15 cellular contexts compared by ENCODE assay signal in genomic region chr6:18186033-18186432, GRCh38. TPM values are rescaled to one million over a fixed set of nuclear protein-coding genes. Genes with fewer than 3 reads are reported as not detected.
A peak's percentile ranks its signal among the peaks of the same experiment; 100 is the strongest.
DNase-seq lines count a peak whose midpoint lies in the region; ATAC-seq and TF ChIP-seq lines count a peak whose summit lies in the region.
"Had no signal": no experiment of that assay in that cellular context is flagged by ENCODE, and none has a peak within 500 bp of the region (broad histone marks: within the 10 kb centered on the region; RNA-seq: fewer than 3 reads in every experiment).

No MANE protein-coding gene starts in this region.

- CTCF ChIA-PET in PC-9 (lab: Charles Lee), result no interaction called here
- CTCF ChIA-PET in mammary epithelial cell (lab: Charles Lee; ENCODE audit: low non-redundant PET), result interaction anchor here (0.6 kb wide), 1 partner anchor 14 kb away, joined by 5 read pairs; no protein-coding TSS in a partner anchor

- no peak for TF ChIP-seq CTCF in PC-9 (conservative IDR thresholded peaks at IDR 0.05)
- TF ChIP-seq CTCF in spleen (IDR thresholded peaks at IDR 0.05 in 8 of 11, conservative IDR thresholded peaks at IDR 0.05 in 3 of 11), result no peak
- no peak for TF ChIP-seq CTCF in mammary epithelial cell (conservative IDR thresholded peaks at IDR 0.05 in 1 of 2, IDR thresholded peaks at IDR 0.05 in 1 of 2; ENCODE audit: extremely low read depth in 1 of 2, insufficient read depth in 1 of 2, low read depth in 1 of 2, low read length in 2 of 2)

- H4K20me1 ChIP-seq in PC-9 (ENCODE audit: insufficient read depth) (no peaks in the 10 kb centered on the region), mammary epithelial cell (ENCODE audit: insufficient read depth, low read length) (no peaks in the 10 kb centered on the region)

- H2AFZ ChIP-seq in PC-9, result peak overlapping the region; percentile 66
- H2AFZ ChIP-seq in mammary epithelial cell (ENCODE audit: low read depth, low read length), result no peak overlapping the region

- peaks cover 23% of the 10 kb centered on the region for H3K4me1 ChIP-seq in PC-9 (replicated peaks; ENCODE audit: insufficient read depth)
- peaks cover 28% of the 10 kb centered on the region for H3K4me1 ChIP-seq in iPS-18a (ENCODE audit: control insufficient read depth, low read depth, low read length)
- H3K4me1 ChIP-seq in spleen, result peaks cover 0 to 18% (median 9%) of the 10 kb centered on the region in 6 donors
- H3K4me1 ChIP-seq in mammary epithelial cell (ENCODE audit: insufficient read depth, low read length), result no peaks in the 10 kb centered on the region

- no peak for TF ChIP-seq POLR2A in spleen (IDR thresholded peaks at IDR 0.05)

- H3K4me3 ChIP-seq in PC-9 (no peak overlapping the region), iPS-18a (ENCODE audit: low read length) (peak overlapping the region; percentile 48), spleen (no peak overlapping the region), mammary epithelial cell (replicated peaks in 1 of 3; ENCODE audit: insufficient read depth in 1 of 3, low read depth in 2 of 3, low read length in 3 of 3) (no peak overlapping the region)

- peak overlapping the region; percentile 59 for H3K9ac ChIP-seq in iPS-18a (ENCODE audit: low read length)
- H3K9ac ChIP-seq in mammary epithelial cell (ENCODE audit: insufficient read depth, low read length), result no peak overlapping the region

- no peaks in the 10 kb centered on the region for H3K9me2 ChIP-seq in PC-9 (ENCODE audit: insufficient read depth)

- H3K4me2 ChIP-seq in PC-9, result peak overlapping the region; percentile 57
- no peak overlapping the region for H3K4me2 ChIP-seq in mammary epithelial cell (ENCODE audit: insufficient read depth, low read depth, low read length)

- H3K27me3 ChIP-seq in PC-9 (ENCODE audit: insufficient read depth, low read depth), result no peaks in the 10 kb centered on the region
- no peaks in the 10 kb centered on the region for H3K27me3 ChIP-seq in iPS-18a (ENCODE audit: control insufficient read depth, insufficient read depth, low read length)
- no peaks in the 10 kb centered on the region for H3K27me3 ChIP-seq in spleen (replicated peaks in 1 of 7)
- no peaks in the 10 kb centered on the region for H3K27me3 ChIP-seq in mammary epithelial cell (ENCODE audit: insufficient read depth, low read length)

- no peaks in the 10 kb centered on the region for H3K36me3 ChIP-seq in PC-9 (ENCODE audit: low read depth)
- H3K36me3 ChIP-seq in iPS-18a (ENCODE audit: control insufficient read depth, low read depth, low read length), result peaks cover under 1% of the 10 kb centered on the region
- peaks cover 0 to 98% (median 6%) of the 10 kb centered on the region in 6 donors for H3K36me3 ChIP-seq in spleen
- H3K36me3 ChIP-seq in mammary epithelial cell (ENCODE audit: insufficient read depth, low read length), result no peaks in the 10 kb centered on the region

- H3K79me2 ChIP-seq in PC-9 (ENCODE audit: low read depth) (no peaks in the 10 kb centered on the region), mammary epithelial cell (ENCODE audit: insufficient read depth, low read length) (no peaks in the 10 kb centered on the region)

- dilution Hi-C loops in mammary epithelial cell (cut with HindIII; ENCODE audit: low sequenced_read_pairs), result no loop called here

- H3K27ac ChIP-seq in PC-9 (peak overlapping the region; percentile 63), iPS-18a (ENCODE audit: low read length) (peak overlapping the region; percentile 92), spleen (peak overlapping the region in 5 of 8 donors; percentile 10 to 68 (median 56)), mammary epithelial cell (ENCODE audit: insufficient read depth, low read depth, low read length) (no peak overlapping the region)
- H3K27ac ChIP-seq: 22Rv1 had no signal

- H3K9me3 ChIP-seq in PC-9 (ENCODE audit: insufficient read depth, low read depth) (no peaks in the 10 kb centered on the region), iPS-18a (ENCODE audit: control insufficient read depth, low read depth, low read length) (no peaks in the 10 kb centered on the region), spleen (no peaks in the 10 kb centered on the region), mammary epithelial cell (replicated peaks; ENCODE audit: insufficient read depth, low read length) (no peaks in the 10 kb centered on the region)

- no peak for ATAC-seq in HG03095 (IDR thresholded peaks at IDR 0.05; ENCODE audit: unreplicated experiment)
- ATAC-seq: T-helper 17 cell had no signal

- intact Hi-C loops in PC-9 (cut with micrococcal nuclease; ENCODE audit: unreplicated experiment), result no loop called here
- intact Hi-C loops in spleen (cut with DNase I; ENCODE audit: low total_unique reads), result no loop called here
- intact Hi-C loops in mammary epithelial cell (cut with micrococcal nuclease), result no loop called here

- POLR2A ChIA-PET in PC-9 (lab: Charles Lee; ENCODE audit: unreplicated experiment), result no interaction called here

- WGBS in spleen, 5 donors, result 35 to 43% (median 39%) methylated on average over 2 of the region's 2 CpGs
- 63% methylated on average over 2 of the region's 2 CpGs for WGBS in mammary epithelial cell (ENCODE audit: low coverage, missing lambda C conversion rate)

- DNase-seq in NCI-H2196 (lab: John Stamatoyannopoulos, UW; ENCODE audit: unreplicated experiment), result peak; percentile 14
- no peak for DNase-seq in NCI-H2196 treated with DMSO at 0.1 percent for 48 hours (lab: John Stamatoyannopoulos, UW; ENCODE audit: unreplicated experiment)
- peak; percentile 46 to 65 for DNase-seq in PC-9
- DNase-seq in spleen, result no peak
- no peak for DNase-seq in germinal center (ENCODE audit: low spot score)
- DNase-seq in mammary epithelial cell, result no peak
- DNase-seq: activated naive CD4-positive, alpha-beta T cell; CD8-positive, alpha-beta memory T cell; islet precursor cell; NCI-H2227 treated with DMSO at 0.1 percent for 48 hours; stimulated activated CD4-positive, alpha-beta T cell treated with anti-CD3 and anti-CD28 coated beads, Interleukin-12 subunit alpha, Interleukin-12 subunit beta, amount 100 ng/mL, for 4 hours; T-helper 17 cell had no signal

- in situ Hi-C loops in mammary epithelial cell (cut with MboI; ENCODE audit: low sequenced_read_pairs in 2 of 2), result no loop called here

- H3F3A ChIP-seq in PC-9 (ENCODE audit: insufficient read depth, low read depth), result peaks cover 12% of the 10 kb centered on the region; the same call in 1 of the 2 replicates

- BruUV-seq in PC-9 (replicated peaks; lab: Mats Ljungman, UMichigan) (no TSS peak), mammary epithelial cell (replicated peaks; lab: Mats Ljungman, UMichigan) (no TSS peak)

RNA-seq across cellular contexts. Expression of gene KDM1B, which starts 30.8 kb away (rescaled TPM):
- total RNA-seq in PC-9 (2021) (15.6 and 21.5 TPM in 2 replicates), spleen (10 to 100 TPM; 18.6 to 27.0 (median 21.8) TPM), mammary epithelial cell (10 to 100 TPM; 19.5 to 25.1 TPM)
- polyA plus RNA-seq in spleen (1 to 10 TPM; 3.6 to 6.8 (median 3.9) TPM), mammary epithelial cell (14.3 TPM)
- polyA minus RNA-seq in mammary epithelial cell, result 22.9 TPM

RNA-seq across cellular contexts. Expression of gene TPMT, which starts 31.2 kb away (rescaled TPM):
- total RNA-seq in PC-9 (2021), result 7.0 and 10.5 TPM in 2 replicates
- 10 to 100 TPM in 6 of 7 donors, 1 to 10 TPM in 1; 7.4 to 16.8 (median 11.4) TPM for total RNA-seq in spleen
- 10 to 100 TPM in 2 of 3 donors, 1 to 10 TPM in 1; 9.5 to 12.9 (median 10.5) TPM for polyA plus RNA-seq in spleen
- 10 to 100 TPM in 1 of 2 donors, 1 to 10 TPM in 1; 7.7 to 15.3 TPM for total RNA-seq in mammary epithelial cell
- polyA plus RNA-seq in mammary epithelial cell, result 11.4 TPM
- polyA minus RNA-seq in mammary epithelial cell, result 5.2 TPM

Comparison
In these comparisons a context has a peak if more than half of its experiments do, and no peak if none do; other contexts are left out.
1. DNase-seq: peak in NCI-H2196 (single experiment) and PC-9 (2 of 2); none in NCI-H2196 treated with DMSO at 0.1 percent for 48 hours (single experiment), spleen (single experiment), germinal center (single experiment) and mammary epithelial cell (single experiment).